In genomic region chr6:133136177-133136896, GRCh38 we compare ENCODE assay signal across 21 cellular contexts.
"Had no signal": no experiment of that assay in that cellular context is flagged by ENCODE, and none has a peak within 500 bp of the region (broad histone marks: within the 10 kb centered on the region; RNA-seq: fewer than 3 reads in every experiment).

No MANE protein-coding gene starts in this region.

- H3K27ac ChIP-seq: coronary artery, esophagus muscularis mucosa, hepatocyte, left ventricle myocardium inferior, upper lobe of left lung had no signal

- H3K4me1 ChIP-seq: upper lobe of left lung had no signal

- H2AFZ ChIP-seq: hepatocyte had no signal

- H3K27me3 ChIP-seq: esophagus muscularis mucosa, hepatocyte, upper lobe of left lung had no signal

- H3K4me3 ChIP-seq: coronary artery, esophagus muscularis mucosa, hepatocyte, left ventricle myocardium inferior, upper lobe of left lung had no signal

- H3K9me3 ChIP-seq: esophagus muscularis mucosa, upper lobe of left lung had no signal

- H3K36me3 ChIP-seq: esophagus muscularis mucosa, left ventricle myocardium inferior, upper lobe of left lung had no signal

- H3K4me2 ChIP-seq: hepatocyte had no signal

- ATAC-seq: activated naive CD4-positive, alpha-beta T cell treated with anti-CD3 and anti-CD28 coated beads, Interleukin-2, amount 50 U/mL, for 72 hours; activated T-helper 17 cell treated with anti-CD3 and anti-CD28 coated beads, Interleukin-2, amount 50 U/mL, for 72 hours; natural killer cell had no signal

- DNase-seq: activated CD8-positive, alpha-beta memory T cell treated with anti-CD3 and anti-CD28 coated beads for 24 hours; activated CD8-positive, alpha-beta memory T cell treated with anti-CD3 and anti-CD28 coated beads, Interleukin-2, amount 50 U/mL, for 4 hours; activated T-cell treated with anti-CD3 and anti-CD28 coated beads, Interleukin-2, amount 50 U/mL, for 24 hours; aorta; cerebellar nuclear complex; glutamatergic neuron; immature natural killer cell; kidney glomerular epithelial cell; left ventricle myocardium inferior; natural killer cell; nucleus accumbens; posterior cingulate gyrus; stimulated activated CD4-positive, alpha-beta T cell treated with anti-CD3 and anti-CD28 coated beads, Interleukin-2, amount 100 ng/mL, for 48 hours; stimulated activated naive CD4-positive, alpha-beta T cell; T-helper 9 cell; upper lobe of left lung had no signal

- H3K79me2 ChIP-seq: hepatocyte had no signal
